Comparison of ENCODE assay signal across 8 cellular contexts in the genomic region with DNA sequence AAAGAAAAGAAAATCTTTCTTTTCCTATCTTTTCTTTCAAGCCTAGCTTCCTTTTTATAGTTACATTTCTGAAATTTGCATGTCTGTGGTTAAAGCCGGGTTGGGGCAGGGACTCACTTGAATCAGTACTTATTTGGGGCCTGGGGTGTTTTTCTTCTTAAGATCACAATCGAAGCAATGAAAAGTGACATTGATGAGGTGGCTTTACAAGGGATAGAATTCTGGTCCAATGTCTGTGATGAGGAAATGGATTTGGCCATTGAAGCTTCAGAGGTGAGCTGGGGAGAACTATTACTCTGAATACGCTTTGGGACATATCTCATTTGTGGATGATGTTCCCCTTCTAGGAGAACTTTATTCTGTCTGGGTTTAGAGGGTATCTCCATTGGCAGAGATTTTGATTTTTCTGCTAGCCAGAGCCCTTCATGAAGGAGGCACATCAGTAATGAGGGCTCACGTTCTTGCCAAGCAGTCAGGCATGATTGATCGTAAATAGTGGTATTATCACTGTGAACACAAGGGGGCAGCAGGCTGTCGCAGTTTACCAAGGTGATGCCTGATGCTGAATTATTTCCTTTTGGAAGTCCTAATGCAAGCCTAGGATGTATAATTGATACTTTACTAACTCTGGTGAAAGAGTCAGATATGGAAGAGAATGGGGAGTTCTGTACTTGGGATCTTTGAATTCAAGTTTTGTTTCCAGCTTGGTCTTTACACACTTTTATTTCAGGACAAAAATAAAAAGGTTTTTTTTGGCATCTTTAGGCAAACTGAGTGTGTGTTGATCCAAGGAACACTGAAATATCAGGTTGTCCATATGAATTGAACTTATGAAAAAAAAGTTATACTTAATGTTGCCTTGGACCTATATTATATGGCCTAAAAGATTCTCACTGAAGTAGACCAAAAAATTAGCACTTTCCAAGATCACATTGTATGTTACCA. TPM values are rescaled to one million over a fixed set of nuclear protein-coding genes. Genes with fewer than 3 reads are reported as not detected.
DNase-seq lines count a peak whose midpoint lies in the region; ATAC-seq, FAIRE-seq and TF ChIP-seq lines count a peak whose summit lies in the region.

No MANE protein-coding gene starts in this region.

- peaks cover 25% of the 10 kb centered on the region for H3K79me2 ChIP-seq in hepatocyte

- no peak overlapping the region for H3K4me2 ChIP-seq in hepatocyte

- H3K27ac ChIP-seq in hepatocyte (no peak overlapping the region), small intestine (ENCODE audit: low read depth in 1 of 2, low read length in 1 of 2) (peak overlapping the region in 1 of 2 donors; percentile 17)

- no peak overlapping the region for H2AFZ ChIP-seq in hepatocyte

- DNase-seq in NCI-H1105 treated with DMSO at 0.1 percent for 48 hours (lab: John Stamatoyannopoulos, UW) (peak; percentile 62), T-helper 1 cell (peak in 4 of 5 donors; percentile 38 to 65 (median 53)), amniotic epithelial cell (ENCODE audit: low read depth) (peak; percentile 59), hepatocyte (ENCODE audit: low spot score) (peak; percentile 74), small intestine (peak; percentile 56)

- H3K4me1 ChIP-seq in hepatocyte (ENCODE audit: insufficient read depth): no peaks in the 10 kb centered on the region
- H3K4me1 ChIP-seq in small intestine (ENCODE audit: control insufficient read depth in 2 of 2, insufficient read depth in 1 of 2, low read depth in 1 of 2, low read length in 1 of 2): no peaks in the 10 kb centered on the region

- 59% methylated on average over 6 of the region's 6 CpGs for WGBS in hepatocyte (ENCODE audit: low lambda C conversion rate, missing lambda C conversion rate)
- 41 to 44% (median 41%) methylated on average over 6 of the region's 6 CpGs for WGBS in small intestine, 3 donors

- ATAC-seq in GM18517 (IDR thresholded peaks at IDR 0.05; ENCODE audit: unreplicated experiment) (no peak), HG03039 (IDR thresholded peaks at IDR 0.05; ENCODE audit: unreplicated experiment) (no peak)

- H4K20me1 ChIP-seq in hepatocyte (ENCODE audit: insufficient read depth, poor library complexity, severe bottlenecking): peaks cover 10% of the 10 kb centered on the region

- no peak overlapping the region for H3K4me3 ChIP-seq in hepatocyte
- no peak overlapping the region for H3K4me3 ChIP-seq in small intestine (ENCODE audit: low read depth in 1 of 2, low read length in 2 of 2)

- TF ChIP-seq CTCF in GM12873 (IDR thresholded peaks at IDR 0.05; ENCODE audit: insufficient read depth, low read depth, low read length, missing control alignments) (peak; percentile 81), hepatocyte (IDR thresholded peaks at IDR 0.05; ENCODE audit: poor library complexity) (peak; percentile 71)

- no peak for FAIRE-seq in small intestine (lab: Jason Lieb, UNC)

- H3K9me3 ChIP-seq in hepatocyte (ENCODE audit: low read depth) (no peaks in the 10 kb centered on the region), small intestine (ENCODE audit: control insufficient read depth, low read depth) (no peaks in the 10 kb centered on the region)

- no peaks in the 10 kb centered on the region for H3K9me2 ChIP-seq in hepatocyte (replicated peaks; ENCODE audit: insufficient read depth)

- H3K36me3 ChIP-seq in hepatocyte (replicated peaks; ENCODE audit: insufficient read depth, low read depth) (peaks cover 19% of the 10 kb centered on the region), small intestine (ENCODE audit: control insufficient read depth in 2 of 2, insufficient read depth in 2 of 2, low read length in 2 of 2) (peaks cover 17 to 26% of the 10 kb centered on the region in 2 donors)

- no peaks in the 10 kb centered on the region for H3K27me3 ChIP-seq in hepatocyte
- H3K27me3 ChIP-seq in small intestine (ENCODE audit: control insufficient read depth in 2 of 2, insufficient read depth in 2 of 2, low read length in 2 of 2): no peaks in the 10 kb centered on the region

RNA-seq across cellular contexts. Expression of gene KPNB1, which starts 14.6 kb away (rescaled TPM):
- 174 and 194 TPM in 2 replicates for total RNA-seq in hepatocyte
- 56.8 and 59.5 TPM in 2 replicates for polyA plus RNA-seq in hepatocyte
- 10 to 100 TPM; 25.9 to 82.4 (median 27.1) TPM for polyA plus RNA-seq in small intestine

RNA-seq across cellular contexts. Expression of gene TBKBP1, which starts 29.7 kb away (rescaled TPM):
- total RNA-seq in hepatocyte: 15.5 and 17.8 TPM in 2 replicates
- polyA plus RNA-seq in hepatocyte (5.6 and 7.5 TPM in 2 replicates), small intestine (1 to 10 TPM in 2 of 3 donors, under 1 TPM in 1; 0.22 to 5.5 (median 3.5) TPM)
